In genomic region chr2:241273552-241273988, GRCh38 we compare ENCODE assay signal across 8 cellular contexts. TPM values are rescaled to one million over a fixed set of nuclear protein-coding genes. Genes with fewer than 3 reads are reported as not detected.
DNase-seq lines count a peak whose midpoint lies in the region; ATAC-seq, FAIRE-seq and TF ChIP-seq lines count a peak whose summit lies in the region.

No MANE protein-coding gene starts in this region.

- H3K4me2 ChIP-seq in A549 = peak overlapping the region; percentile 87
- H3K4me2 ChIP-seq in H9 (ENCODE audit: insufficient read depth, insufficient read length, low read length) = no peak overlapping the region

- no peak for TF ChIP-seq CTCF in A549 (IDR thresholded peaks at IDR 0.05)
- no peak for TF ChIP-seq CTCF in H9 (conservative IDR thresholded peaks at IDR 0.05)
- no peak for TF ChIP-seq CTCF in ascending aorta (IDR thresholded peaks at IDR 0.05)
- TF ChIP-seq CTCF in mesothelial cell of epicardium (IDR thresholded peaks at IDR 0.05; ENCODE audit: unreplicated experiment) = no peak

- no peak overlapping the region for H2AFZ ChIP-seq in H9 (ENCODE audit: low read length)

- H3K9me3 ChIP-seq in A549 (no peaks in the 10 kb centered on the region), H9 (ENCODE audit: control insufficient read depth, low read depth, low read length) (no peaks in the 10 kb centered on the region), ascending aorta (no peaks in the 10 kb centered on the region)

- H2BK12ac ChIP-seq in H9 (ENCODE audit: insufficient read length, low read depth, low read length) = no peak overlapping the region

- H4K91ac ChIP-seq in H9 (ENCODE audit: insufficient read length, low read depth, low read length) = no peak overlapping the region

- no peak for FAIRE-seq in A549 (lab: Jason Lieb, UNC)

- no peak overlapping the region for H4K8ac ChIP-seq in H9 (replicated peaks; ENCODE audit: insufficient read length, low read depth, low read length)

- H3K79me2 ChIP-seq in H9 (ENCODE audit: insufficient read depth, low read length) = peaks cover 15% of the 10 kb centered on the region; the same call in 1 of the 2 replicates

- H2BK5ac ChIP-seq in H9 (ENCODE audit: insufficient read length, low read length) = no peak overlapping the region

- CTCF ChIA-PET in A549 (lab: Yijun Ruan, JAX) = interaction anchor here (1.5 kb wide), 1 partner anchor 40 kb away, joined by 3 read pairs; no protein-coding TSS in a partner anchor

- H3K36me3 Mint-ChIP-seq in H9 (ENCODE audit: insufficient read depth in 1 of 3, low read depth in 3 of 3) (peaks cover 0 to 6% (median 0%) of the 10 kb centered on the region in 3 experiments; a peak in 3 of 7 replicates), mesothelial cell of epicardium (peaks cover 23% of the 10 kb centered on the region)

- DNase-seq in A549 (ENCODE audit: low read depth in 1 of 2, low spot score in 1 of 2) (no peak), H9 (peak; percentile 38), ascending aorta (ENCODE audit: low spot score in 2 of 2) (no peak), mesothelial cell of epicardium (ENCODE audit: low spot score in 2 of 2, unreplicated experiment in 2 of 2) (no peak), ecto neural progenitor cell (ENCODE audit: low spot score) (no peak), ureter (ENCODE audit: low spot score) (no peak)
- no peak for DNase-seq in stimulated activated CD4-positive, alpha-beta T cell treated with anti-CD3 and anti-CD28 coated beads, Interleukin-4, amount 100 ng/mL, for 24 hours

- H2AK5ac ChIP-seq in H9 (ENCODE audit: insufficient read length, low read length) = no peak overlapping the region

- H3K4me3 Mint-ChIP-seq in H9 (peak overlapping the region; percentile 64 to 82), mesothelial cell of epicardium (peak overlapping the region; percentile 64)

- no peak overlapping the region for H2BK120ac ChIP-seq in H9 (ENCODE audit: low read depth, low read length, poor library complexity, severe bottlenecking)

- H3K4me3 ChIP-seq in A549 = peak overlapping the region; percentile 98; the same call in 2 of the 3 replicates
- peak overlapping the region in 1 of 2 donors; percentile 98 for H3K4me3 ChIP-seq in ascending aorta

- H4K20me1 ChIP-seq in H9 (ENCODE audit: control insufficient read depth, insufficient read depth, insufficient read length) = peaks cover 2% of the 10 kb centered on the region

- POLR2A ChIA-PET in A549 (lab: Yijun Ruan, JAX) = no interaction called here

- H3K27ac Mint-ChIP-seq in H9 (peak overlapping the region in 2 of 3 experiments; percentile 21 to 26; a peak in 1 of 7 replicates), mesothelial cell of epicardium (peak overlapping the region; percentile 72)

- no peak overlapping the region; a peak in 2 of 6 replicates for H3K27ac ChIP-seq in A549
- H3K27ac ChIP-seq in H9 (ENCODE audit: insufficient read length, low read depth, low read length) = no peak overlapping the region
- H3K27ac ChIP-seq in ascending aorta = peak overlapping the region; percentile 95 to 98

- no peak overlapping the region for H3K23ac ChIP-seq in H9 (ENCODE audit: insufficient read length, low read depth, low read length)

- H3K14ac ChIP-seq in H9 (ENCODE audit: insufficient read depth, low read length) = no peak overlapping the region

- intact Hi-C loops in ascending aorta (cut with DNase I) = loop anchor here (2.0 to 10.0 kb wide), 4 partner anchors 83 to 279 kb away; partner anchors contain the start of genes FARP2, PASK and SNED1

- no peak for TF ChIP-seq RAD21 in A549 (conservative IDR thresholded peaks at IDR 0.05 in 1 of 2, IDR thresholded peaks at IDR 0.05 in 1 of 2)

- no peak overlapping the region for H2BK15ac ChIP-seq in H9 (ENCODE audit: low read depth, low read length)

- H3K9ac ChIP-seq in H9 (ENCODE audit: extremely low read depth, insufficient read length, low read length) = no peak overlapping the region

- H3K79me1 ChIP-seq in H9 (ENCODE audit: insufficient read depth, low read depth, low read length, poor library complexity, severe bottlenecking) = peaks cover 12% of the 10 kb centered on the region

- no peaks in the 10 kb centered on the region; a peak in 1 of 5 replicates for H3K9me3 Mint-ChIP-seq in H9
- peaks cover 19% of the 10 kb centered on the region for H3K9me3 Mint-ChIP-seq in mesothelial cell of epicardium

- no peak for TF ChIP-seq EP300 in A549 (IDR thresholded peaks at IDR 0.05)

- TF ChIP-seq POLR2A in A549 (IDR thresholded peaks at IDR 0.05; ENCODE audit: low read length) = no peak

- no peak overlapping the region for H2BK20ac ChIP-seq in H9 (ENCODE audit: low read depth, low read length, poor library complexity, severe bottlenecking)

- H3K4me1 Mint-ChIP-seq in H9 = peaks cover 23 to 35% of the 10 kb centered on the region in 2 experiments
- peaks cover 31% of the 10 kb centered on the region for H3K4me1 Mint-ChIP-seq in mesothelial cell of epicardium

- 85% methylated on average over 5 of the region's 7 CpGs for WGBS in A549 (ENCODE audit: missing lambda C conversion rate)
- WGBS in H9 (ENCODE audit: extremely low coverage, insufficient read length, low lambda C conversion rate) = no CpG with 5 or more reads among the region's 7 CpGs

- H3K27me3 ChIP-seq in H9 (ENCODE audit: insufficient read depth, low read length) = no peaks in the 10 kb centered on the region
- H3K27me3 ChIP-seq in ascending aorta = no peaks in the 10 kb centered on the region

- no peak overlapping the region for H3K18ac ChIP-seq in H9 (ENCODE audit: insufficient read length, low read depth, low read length)

- no peak overlapping the region for H3K4ac ChIP-seq in H9 (ENCODE audit: low read depth, low read length)

- H3K4me1 ChIP-seq in A549 (peaks cover 34% of the 10 kb centered on the region; the same call in 2 of the 3 replicates), H9 (ENCODE audit: insufficient read depth, low read length) (no peaks in the 10 kb centered on the region; the same call in 1 of the 2 replicates), ascending aorta (peaks cover 14 to 24% of the 10 kb centered on the region in 2 donors)

- no peaks in the 10 kb centered on the region for H3K36me3 ChIP-seq in ascending aorta

- no peak overlapping the region for H4K5ac ChIP-seq in H9 (ENCODE audit: insufficient read length, low read depth, low read length)

- no peak overlapping the region for H3T11ph ChIP-seq in H9 (ENCODE audit: low read length)

- H3K23me2 ChIP-seq in H9 (ENCODE audit: insufficient read length, low read depth, low read length, poor library complexity, severe bottlenecking) = peaks cover 6% of the 10 kb centered on the region

- H3K27me3 Mint-ChIP-seq in H9 (ENCODE audit: low read depth) (no peaks in the 10 kb centered on the region), mesothelial cell of epicardium (ENCODE audit: low read depth) (no peaks in the 10 kb centered on the region)

- ATAC-seq in A549 (peak; percentile 14 to 37; a peak in 3 of 6 replicates), HG03135 (IDR thresholded peaks at IDR 0.05; ENCODE audit: unreplicated experiment) (no peak)

- H3K56ac ChIP-seq in H9 (ENCODE audit: insufficient read length, low read depth, low read length) = no peak overlapping the region

TF ChIP-seq in A549, 52 proteins besides CTCF, POLR2A, EP300 and RAD21 (continues in another document):
- TF ChIP-seq BHLHE40 (IDR thresholded peaks at IDR 0.05; ENCODE audit: low read depth, low read length) (no peak), SREBF2 (IDR thresholded peaks at IDR 0.05) (no peak), HES2 (IDR thresholded peaks at IDR 0.05) (no peak), REST (IDR thresholded peaks at IDR 0.05) (no peak), FOXS1 (CRISPR knock-in tag; IDR thresholded peaks at IDR 0.05) (no peak)

RNA-seq across cellular contexts. Expression of gene HDLBP, which starts 41.9 kb away (rescaled TPM):
- polyA plus RNA-seq in A549 (2011; rRNA removed) (292 and 330 TPM in 2 replicates), A549 (2017; fragmentation: RNase III; extraction: RNeasy Plus Mini Kit Qiagen cat#74134 plus additional on column Dnase treatment) (237 to 256 TPM (median 248 TPM) in 3 replicates)
- polyA plus RNA-seq in A549 (2012; cell fraction: cytosol; rRNA removed) = 204 and 209 TPM in 2 replicates
- polyA plus RNA-seq in A549 (2012; cell fraction: nucleus; rRNA removed) = 276 and 324 TPM in 2 replicates
- 657 and 686 TPM in 2 replicates for polyA minus RNA-seq in A549 (2011; rRNA and poly(A)+ RNA removed)
- total RNA-seq in H9 (2021) (340 and 364 TPM in 2 replicates), ascending aorta (308 TPM), mesothelial cell of epicardium (479 to 484 TPM (median 480 TPM) in 3 replicates), ureter (526 TPM)

RNA-seq across cellular contexts. Expression of gene SEPTIN2, which starts 42.2 kb away (rescaled TPM):
- 660 and 762 TPM in 2 replicates for polyA plus RNA-seq in A549 (2011; rRNA removed)
- 183 and 200 TPM in 2 replicates for polyA plus RNA-seq in A549 (2012; cell fraction: cytosol; rRNA removed)
- polyA plus RNA-seq in A549 (2012; cell fraction: nucleus; rRNA removed) = 107 and 190 TPM in 2 replicates
- polyA plus RNA-seq in A549 (2017; fragmentation: RNase III; extraction: RNeasy Plus Mini Kit Qiagen cat#74134 plus additional on column Dnase treatment) = 341 to 359 TPM (median 358 TPM) in 3 replicates
- polyA minus RNA-seq in A549 (2011; rRNA and poly(A)+ RNA removed) = 343 and 364 TPM in 2 replicates
- total RNA-seq in H9 (2021) = 385 and 399 TPM in 2 replicates
- 248 TPM for total RNA-seq in ascending aorta
- 507 to 522 TPM (median 508 TPM) in 3 replicates for total RNA-seq in mesothelial cell of epicardium
- total RNA-seq in ureter = 480 TPM

Comparison
In these comparisons a context has a peak if more than half of its experiments do, and no peak if none do; other contexts are left out.
1. H3K27ac ChIP-seq: peak in ascending aorta (2 of 2); none in A549 (0 of 2) and H9 (single experiment).